ENCODE assay signal across 20 cellular contexts in genomic region chr13:73542446-73542845, GRCh38.
DNase-seq lines count a peak whose midpoint lies in the region; ATAC-seq and TF ChIP-seq lines count a peak whose summit lies in the region.
"Had no signal": no experiment of that assay in that cellular context is flagged by ENCODE, and none has a peak within 500 bp of the region (broad histone marks: within the 10 kb centered on the region; RNA-seq: fewer than 3 reads in every experiment).

No MANE protein-coding gene starts in this region.

- in situ Hi-C loops in mammary epithelial cell (cut with MboI; ENCODE audit: low sequenced_read_pairs in 2 of 2) = no loop called here

- no peak overlapping the region for H3K27ac Mint-ChIP-seq in activated naive CD8-positive, alpha-beta T cell treated with anti-CD3 and anti-CD28 coated beads, Interleukin-2, amount 50 U/mL, for 24 hours
- H3K27ac Mint-ChIP-seq: B cell had no signal

- CTCF ChIA-PET in mammary epithelial cell (lab: Charles Lee; ENCODE audit: low non-redundant PET) = interaction anchor here (0.6 kb wide), 1 partner anchor 77 kb away, joined by 3 read pairs; no protein-coding TSS in a partner anchor

- no peak overlapping the region for H3K4me3 ChIP-seq in mammary epithelial cell (replicated peaks in 1 of 3; ENCODE audit: insufficient read depth in 1 of 3, low read depth in 2 of 3, low read length in 3 of 3)
- no peak overlapping the region for H3K4me3 ChIP-seq in breast epithelium
- H3K4me3 ChIP-seq in esophagus squamous epithelium = no peak overlapping the region
- no peak overlapping the region for H3K4me3 ChIP-seq in mucosa of descending colon
- H3K4me3 ChIP-seq: GM12878, SJCRH30 had no signal

- H3K4me1 ChIP-seq in mammary epithelial cell (ENCODE audit: insufficient read depth, low read length) (peaks cover 18% of the 10 kb centered on the region), breast epithelium (no peaks in the 10 kb centered on the region), esophagus squamous epithelium (peaks cover 0 to 52% (median 8%) of the 10 kb centered on the region in 3 donors), mucosa of descending colon (ENCODE audit: low read depth) (no peaks in the 10 kb centered on the region)
- H3K4me1 ChIP-seq: SJCRH30 had no signal

- no peaks in the 10 kb centered on the region for H4K20me1 ChIP-seq in mammary epithelial cell (ENCODE audit: insufficient read depth, low read length)

- no peaks in the 10 kb centered on the region for H3K79me2 ChIP-seq in mammary epithelial cell (ENCODE audit: insufficient read depth, low read length)

- no peak overlapping the region for H3K27ac ChIP-seq in mammary epithelial cell (ENCODE audit: insufficient read depth, low read depth, low read length)
- H3K27ac ChIP-seq in breast epithelium = peak overlapping the region in 1 of 2 donors; percentile 14
- H3K27ac ChIP-seq in esophagus squamous epithelium = peak overlapping the region in 3 of 4 donors; percentile 48 to 81 (median 70)
- H3K27ac ChIP-seq: SJCRH30 had no signal

- intact Hi-C loops in mammary epithelial cell (cut with micrococcal nuclease) = loop anchor here (5.0 to 10.0 kb wide), 3 partner anchors 120 to 318 kb away; no protein-coding TSS in a partner anchor
- intact Hi-C loops in breast epithelium (cut with DNase I; ENCODE audit: low total_unique reads) = no loop called here
- intact Hi-C loops in esophagus squamous epithelium (cut with DNase I) = no loop called here
- intact Hi-C loops in mucosa of descending colon (cut with DNase I, micrococcal nuclease) = no loop called here

- H3K9me3 Mint-ChIP-seq in activated naive CD8-positive, alpha-beta T cell treated with anti-CD3 and anti-CD28 coated beads, Interleukin-2, amount 50 U/mL, for 24 hours = no peaks in the 10 kb centered on the region

- no TSS peak for BruUV-seq in mammary epithelial cell (replicated peaks; lab: Mats Ljungman, UMichigan)

- peak; percentile 68 for DNase-seq in mammary epithelial cell
- no peak for DNase-seq in breast epithelium (ENCODE audit: low spot score in 2 of 2)
- no peak for DNase-seq in esophagus squamous epithelium (lab: John Stamatoyannopoulos, UW)
- no peak for DNase-seq in mucosa of descending colon
- no peak for DNase-seq in activated naive CD8-positive, alpha-beta T cell treated with anti-CD3 and anti-CD28 coated beads, Interleukin-2, amount 50 U/mL, for 24 hours
- DNase-seq in T-helper 1 cell = no peak
- DNase-seq: COR-L47, DMS153, EL, KBM-7, NCI-H1105 treated with DMSO at 0.1 percent for 48 hours, NCI-H1694, NCI-H226, NCI-H524 treated with DMSO at 0.1 percent for 48 hours, SJCRH30 had no signal

- H3K9ac ChIP-seq in mammary epithelial cell (ENCODE audit: insufficient read depth, low read length) = no peak overlapping the region

- H3K27me3 ChIP-seq in mammary epithelial cell (ENCODE audit: insufficient read depth, low read length) = no peaks in the 10 kb centered on the region
- no peaks in the 10 kb centered on the region for H3K27me3 ChIP-seq in breast epithelium
- no peaks in the 10 kb centered on the region for H3K27me3 ChIP-seq in esophagus squamous epithelium
- H3K27me3 ChIP-seq: SJCRH30 had no signal

- H3K4me3 Mint-ChIP-seq in activated naive CD8-positive, alpha-beta T cell treated with anti-CD3 and anti-CD28 coated beads, Interleukin-2, amount 50 U/mL, for 24 hours = no peak overlapping the region
- H3K4me3 Mint-ChIP-seq: B cell had no signal

- no peaks in the 10 kb centered on the region for H3K36me3 ChIP-seq in mammary epithelial cell (ENCODE audit: insufficient read depth, low read length)
- no peaks in the 10 kb centered on the region for H3K36me3 ChIP-seq in breast epithelium
- no peaks in the 10 kb centered on the region for H3K36me3 ChIP-seq in esophagus squamous epithelium
- H3K36me3 ChIP-seq in mucosa of descending colon (ENCODE audit: low read depth) = no peaks in the 10 kb centered on the region
- H3K36me3 ChIP-seq: SJCRH30 had no signal

- ATAC-seq in mucosa of descending colon (peak; percentile 15), GM18519 (IDR thresholded peaks at IDR 0.05; ENCODE audit: low FRiP score, unreplicated experiment) (no peak), GM21360 (IDR thresholded peaks at IDR 0.05; ENCODE audit: unreplicated experiment) (no peak)
- no peak for ATAC-seq in activated naive CD8-positive, alpha-beta T cell treated with anti-CD3 and anti-CD28 coated beads, Interleukin-2, amount 50 U/mL, for 24 hours
- ATAC-seq: GM12878, HepG2 had no signal

- no peak overlapping the region for H2AFZ ChIP-seq in mammary epithelial cell (ENCODE audit: low read depth, low read length)

- H3K4me2 ChIP-seq in mammary epithelial cell (ENCODE audit: insufficient read depth, low read depth, low read length) = peak overlapping the region; percentile 1

- H3K27me3 Mint-ChIP-seq in activated naive CD8-positive, alpha-beta T cell treated with anti-CD3 and anti-CD28 coated beads, Interleukin-2, amount 50 U/mL, for 24 hours = no peaks in the 10 kb centered on the region
- H3K27me3 Mint-ChIP-seq: B cell had no signal

- no peak for TF ChIP-seq CTCF in mammary epithelial cell (conservative IDR thresholded peaks at IDR 0.05 in 1 of 2, IDR thresholded peaks at IDR 0.05 in 1 of 2; ENCODE audit: extremely low read depth in 1 of 2, insufficient read depth in 1 of 2, low read depth in 1 of 2, low read length in 2 of 2)
- TF ChIP-seq CTCF in breast epithelium (IDR thresholded peaks at IDR 0.05) = no peak
- no peak for TF ChIP-seq CTCF in esophagus squamous epithelium (IDR thresholded peaks at IDR 0.05)
- no peak for TF ChIP-seq CTCF in mucosa of descending colon (IDR thresholded peaks at IDR 0.05)

- dilution Hi-C loops in mammary epithelial cell (cut with HindIII; ENCODE audit: low sequenced_read_pairs) = no loop called here

- TF ChIP-seq POLR2A in breast epithelium (IDR thresholded peaks at IDR 0.05) (no peak), esophagus squamous epithelium (IDR thresholded peaks at IDR 0.05) (no peak)

- H3K9me3 ChIP-seq in mammary epithelial cell (replicated peaks; ENCODE audit: insufficient read depth, low read length) (no peaks in the 10 kb centered on the region), breast epithelium (no peaks in the 10 kb centered on the region), esophagus squamous epithelium (no peaks in the 10 kb centered on the region), mucosa of descending colon (no peaks in the 10 kb centered on the region)
- H3K9me3 ChIP-seq: SJCRH30 had no signal

- H3K36me3 Mint-ChIP-seq in activated naive CD8-positive, alpha-beta T cell treated with anti-CD3 and anti-CD28 coated beads, Interleukin-2, amount 50 U/mL, for 24 hours (ENCODE audit: low read depth) = no peaks in the 10 kb centered on the region

- no peaks in the 10 kb centered on the region for H3K4me1 Mint-ChIP-seq in activated naive CD8-positive, alpha-beta T cell treated with anti-CD3 and anti-CD28 coated beads, Interleukin-2, amount 50 U/mL, for 24 hours
- H3K4me1 Mint-ChIP-seq: B cell had no signal
